12 cellular contexts compared by ENCODE assay signal in the genomic region with DNA sequence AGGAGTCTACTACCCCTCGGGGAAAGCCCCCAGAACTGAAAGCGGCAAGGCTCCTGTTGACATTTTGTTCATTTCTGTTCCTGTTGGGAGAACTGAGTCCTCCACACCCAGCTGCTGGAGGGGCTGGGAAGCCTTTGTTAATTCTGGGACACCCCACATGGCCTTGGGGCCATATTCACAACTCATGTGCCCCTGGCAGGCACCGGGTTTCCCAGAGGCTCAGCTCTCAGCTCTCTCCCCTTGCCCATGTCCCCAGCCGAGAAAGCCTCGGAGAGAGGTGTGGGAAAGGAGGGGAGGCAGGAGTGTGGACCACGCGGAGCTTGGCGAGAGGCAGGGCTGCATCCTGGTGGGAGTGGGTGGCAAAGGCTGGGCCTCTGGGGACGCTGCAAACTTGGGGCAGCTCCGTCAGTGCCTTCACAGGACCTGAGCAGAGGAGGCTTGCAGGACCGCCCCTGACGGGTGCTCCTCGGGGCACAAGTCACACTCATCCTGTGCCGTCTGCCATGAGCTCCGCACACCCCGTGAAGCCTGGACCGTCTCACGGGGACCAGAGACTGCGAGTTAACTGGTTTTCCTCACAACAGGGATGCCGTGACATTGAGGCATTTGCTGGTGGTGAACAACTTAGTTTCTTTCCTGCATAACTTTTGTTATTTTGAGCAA.
DNase-seq lines count a peak whose midpoint lies in the region; ATAC-seq, FAIRE-seq and TF ChIP-seq lines count a peak whose summit lies in the region.
"Had no signal": no experiment of that assay in that cellular context is flagged by ENCODE, and none has a peak within 500 bp of the region (broad histone marks: within the 10 kb centered on the region; RNA-seq: fewer than 3 reads in every experiment).

No MANE protein-coding gene starts in this region.

- CTCF ChIA-PET in activated CD4-positive, alpha-beta memory T cell treated with anti-CD3 and anti-CD28 coated beads, Interleukin-2, amount 10 ng/mL, durations not matched to agents 7 days and 5 days (lab: Charles Lee) = no interaction called here

- POLR2A ChIA-PET in activated CD4-positive, alpha-beta memory T cell treated with anti-CD3 and anti-CD28 coated beads, Interleukin-2, amount 10 ng/mL, durations not matched to agents 7 days and 5 days (lab: Charles Lee) = interaction anchor here (2.1 kb wide), 1 partner anchor 12 kb away, joined by 7 read pairs; no protein-coding TSS in a partner anchor

- no peak for TF ChIP-seq POLR2A in GM12891 (IDR thresholded peaks at IDR 0.05; ENCODE audit: low read depth, low read length)

- no peak for FAIRE-seq in GM12891 (lab: Jason Lieb, UNC)
- FAIRE-seq: G401.6 had no signal

- intact Hi-C loops in tibial artery (cut with DNase I; ENCODE audit: low total_unique reads) = no loop called here
- intact Hi-C loops in psoas muscle (cut with DNase I) = no loop called here

- ATAC-seq in psoas muscle = no peak

- H3K27me3 Mint-ChIP-seq in activated CD4-positive, alpha-beta memory T cell treated with anti-CD3 and anti-CD28 coated beads, Interleukin-2, amount 10 ng/mL, durations not matched to agents 7 days and 5 days = peaks cover 4% of the 10 kb centered on the region
- H3K27me3 Mint-ChIP-seq in endothelial cell (ENCODE audit: unreplicated experiment) = peaks cover 11% of the 10 kb centered on the region
- H3K27me3 Mint-ChIP-seq: B cell had no signal

- peaks cover 11% of the 10 kb centered on the region for H3K9me3 ChIP-seq in effector memory CD4-positive, alpha-beta T cell (ENCODE audit: control insufficient read depth, low read length)
- H3K9me3 ChIP-seq in tibial artery (peaks cover 0 to 23% (median 0%) of the 10 kb centered on the region in 3 donors), psoas muscle (peaks cover 11% of the 10 kb centered on the region)

- H3K27ac ChIP-seq in effector memory CD4-positive, alpha-beta T cell (ENCODE audit: insufficient read depth, low read length, poor library complexity, severe bottlenecking) = no peak overlapping the region
- H3K27ac ChIP-seq in tibial artery = no peak overlapping the region
- H3K27ac ChIP-seq in psoas muscle = no peak overlapping the region

- H3K4me1 Mint-ChIP-seq in activated CD4-positive, alpha-beta memory T cell treated with anti-CD3 and anti-CD28 coated beads, Interleukin-2, amount 10 ng/mL, durations not matched to agents 7 days and 5 days = peaks cover 35% of the 10 kb centered on the region
- no peaks in the 10 kb centered on the region for H3K4me1 Mint-ChIP-seq in endothelial cell (ENCODE audit: unreplicated experiment)
- H3K4me1 Mint-ChIP-seq: nephron had no signal

- TF ChIP-seq CTCF in tibial artery (IDR thresholded peaks at IDR 0.05) (no peak), psoas muscle (IDR thresholded peaks at IDR 0.05) (no peak), endothelial cell (IDR thresholded peaks at IDR 0.05; ENCODE audit: unreplicated experiment) (no peak)

- DNase-seq in stimulated activated CD4-positive, alpha-beta T cell treated with anti-CD3 and anti-CD28 coated beads, Interleukin-15, amount 100 ng/mL, for 24 hours = peak; percentile 56
- no peak for DNase-seq in stimulated activated CD4-positive, alpha-beta T cell treated with anti-CD3 and anti-CD28 coated beads, Interleukin-4, amount 100 ng/mL, for 4 hours
- DNase-seq in activated CD4-positive, alpha-beta memory T cell treated with anti-CD3 and anti-CD28 coated beads, Interleukin-2, amount 10 ng/mL, durations not matched to agents 7 days and 5 days = no peak
- no peak for DNase-seq in effector memory CD4-positive, alpha-beta T cell
- DNase-seq in tibial artery = peak; percentile 10 to 47
- DNase-seq in psoas muscle = no peak
- no peak for DNase-seq in GM12891 (ENCODE audit: insufficient read length, low spot score)
- no peak for DNase-seq in endothelial cell (ENCODE audit: low spot score)
- DNase-seq: NCI-H446 had no signal

- H3K9me3 Mint-ChIP-seq in activated CD4-positive, alpha-beta memory T cell treated with anti-CD3 and anti-CD28 coated beads, Interleukin-2, amount 10 ng/mL, durations not matched to agents 7 days and 5 days = peaks cover 19% of the 10 kb centered on the region
- H3K9me3 Mint-ChIP-seq in endothelial cell (ENCODE audit: unreplicated experiment) = peaks cover 49% of the 10 kb centered on the region

- peak overlapping the region; percentile 44 for H3K27ac Mint-ChIP-seq in activated CD4-positive, alpha-beta memory T cell treated with anti-CD3 and anti-CD28 coated beads, Interleukin-2, amount 10 ng/mL, durations not matched to agents 7 days and 5 days
- no peak overlapping the region for H3K27ac Mint-ChIP-seq in endothelial cell (ENCODE audit: unreplicated experiment)
- H3K27ac Mint-ChIP-seq: B cell, nephron had no signal

- H3K4me3 Mint-ChIP-seq in activated CD4-positive, alpha-beta memory T cell treated with anti-CD3 and anti-CD28 coated beads, Interleukin-2, amount 10 ng/mL, durations not matched to agents 7 days and 5 days = peak overlapping the region; percentile 18
- no peak overlapping the region for H3K4me3 Mint-ChIP-seq in endothelial cell (ENCODE audit: unreplicated experiment)
- H3K4me3 Mint-ChIP-seq: B cell, nephron had no signal

- H3K36me3 ChIP-seq in effector memory CD4-positive, alpha-beta T cell (ENCODE audit: control insufficient read depth, insufficient read depth, low read length) = no peaks in the 10 kb centered on the region
- H3K36me3 ChIP-seq in tibial artery (no peaks in the 10 kb centered on the region), psoas muscle (ENCODE audit: insufficient read depth in 1 of 2, low read depth in 1 of 2) (no peaks in the 10 kb centered on the region)

- peak overlapping the region; percentile 48 for H3K4me3 ChIP-seq in effector memory CD4-positive, alpha-beta T cell (ENCODE audit: insufficient read depth, low read depth, low read length, poor library complexity, severe bottlenecking)
- H3K4me3 ChIP-seq in tibial artery = no peak overlapping the region
- no peak overlapping the region for H3K4me3 ChIP-seq in psoas muscle

- H3K27me3 ChIP-seq in effector memory CD4-positive, alpha-beta T cell (replicated peaks; ENCODE audit: control insufficient read depth, insufficient read depth, low read length, poor library complexity, severe bottlenecking) = no peaks in the 10 kb centered on the region
- H3K27me3 ChIP-seq in tibial artery (peaks cover 0 to 4% of the 10 kb centered on the region in 2 donors), psoas muscle (ENCODE audit: insufficient read depth in 3 of 3, low read length in 2 of 3) (peaks cover 0 to 2% (median 0%) of the 10 kb centered on the region in 3 donors)

- peaks cover 9% of the 10 kb centered on the region for H3K4me1 ChIP-seq in effector memory CD4-positive, alpha-beta T cell (ENCODE audit: control insufficient read depth, insufficient read depth, low read length, poor library complexity, severe bottlenecking)
- H3K4me1 ChIP-seq in tibial artery = no peaks in the 10 kb centered on the region
- no peaks in the 10 kb centered on the region for H3K4me1 ChIP-seq in psoas muscle

- H3K36me3 Mint-ChIP-seq in activated CD4-positive, alpha-beta memory T cell treated with anti-CD3 and anti-CD28 coated beads, Interleukin-2, amount 10 ng/mL, durations not matched to agents 7 days and 5 days (ENCODE audit: low read depth) = peaks cover 32% of the 10 kb centered on the region
- peaks cover 22% of the 10 kb centered on the region for H3K36me3 Mint-ChIP-seq in endothelial cell (ENCODE audit: low read depth, unreplicated experiment)

- WGBS in psoas muscle, 3 donors = 50 to 57% (median 55%) methylated on average over 20 of the region's 20 CpGs

TF ChIP-seq in GM12891, 5 proteins besides CTCF, POLR2A, EP300 and RAD21:
- TF ChIP-seq SPI1 (IDR thresholded peaks at IDR 0.05; ENCODE audit: low read depth, low read length) = no peak
- TF ChIP-seq POLR2AphosphoS5 (IDR thresholded peaks at IDR 0.05; ENCODE audit: low read depth, low read length) = no peak
- no peak for TF ChIP-seq PAX5 (IDR thresholded peaks at IDR 0.05; ENCODE audit: insufficient read depth, low read length, severe bottlenecking)
- TF ChIP-seq TAF1 (IDR thresholded peaks at IDR 0.05; ENCODE audit: low read depth, low read length) = no peak
- TF ChIP-seq POU2F2 (IDR thresholded peaks at IDR 0.05; ENCODE audit: low read depth, low read length) = no peak

Comparison
In these comparisons a context has a peak if more than half of its experiments do, and no peak if none do; other contexts are left out.
1. DNase-seq: peak in stimulated activated CD4-positive, alpha-beta T cell treated with anti-CD3 and anti-CD28 coated beads, Interleukin-15, amount 100 ng/mL, for 24 hours (single experiment) and tibial artery (2 of 2); none in stimulated activated CD4-positive, alpha-beta T cell treated with anti-CD3 and anti-CD28 coated beads, Interleukin-4, amount 100 ng/mL, for 4 hours (0 of 2), activated CD4-positive, alpha-beta memory T cell treated with anti-CD3 and anti-CD28 coated beads, Interleukin-2, amount 10 ng/mL, durations not matched to agents 7 days and 5 days (single experiment), effector memory CD4-positive, alpha-beta T cell (0 of 3), psoas muscle (0 of 2), GM12891 (single experiment) and endothelial cell (single experiment).